2 cellular contexts compared by ENCODE assay signal in genomic region chr18:48721308-48721707, GRCh38.
TF ChIP-seq lines count a peak whose summit lies in the region.

No MANE protein-coding gene starts in this region.

TF ChIP-seq in SK-N-SH, 30 proteins besides CTCF, POLR2A, EP300 and RAD21 (continued from another document):
- no peak for TF ChIP-seq IRF3 (IDR thresholded peaks at IDR 0.05; ENCODE audit: low read depth, low read length)
- no peak for TF ChIP-seq USF1 (IDR thresholded peaks at IDR 0.05; ENCODE audit: borderline replicate concordance, low read depth)
- no peak for TF ChIP-seq NRF1 (IDR thresholded peaks at IDR 0.05; ENCODE audit: low read depth, low read length)
- TF ChIP-seq USF2 (IDR thresholded peaks at IDR 0.05; ENCODE audit: borderline replicate concordance, low read depth, low read length), result no peak
- no peak for TF ChIP-seq MEF2A (IDR thresholded peaks at IDR 0.05; ENCODE audit: borderline replicate concordance, low read depth)
- TF ChIP-seq YY1 (IDR thresholded peaks at IDR 0.05; ENCODE audit: low read depth), result no peak
- TF ChIP-seq RCOR1 (IDR thresholded peaks at IDR 0.05; ENCODE audit: low read length), result no peak
- no peak for TF ChIP-seq TCF12 (IDR thresholded peaks at IDR 0.05)
- TF ChIP-seq FOSL2 (IDR thresholded peaks at IDR 0.05; ENCODE audit: borderline replicate concordance, low read depth), result no peak
- no peak for TF ChIP-seq FOXM1 (IDR thresholded peaks at IDR 0.05; ENCODE audit: low read depth)
- no peak for TF ChIP-seq ZBTB33 (IDR thresholded peaks at IDR 0.05; ENCODE audit: borderline replicate concordance, low read depth)
- TF ChIP-seq CHD2 (IDR thresholded peaks at IDR 0.05; ENCODE audit: low read length, partially characterized antibody), result no peak
- no peak for TF ChIP-seq TEAD4 (IDR thresholded peaks at IDR 0.05; ENCODE audit: borderline replicate concordance, insufficient read depth)
- no peak for TF ChIP-seq NFIC (IDR thresholded peaks at IDR 0.05; ENCODE audit: borderline replicate concordance)

TF ChIP-seq in SK-N-SH treated with all-trans-retinoic acid at 6 μM for 48 hours, 23 proteins besides CTCF, POLR2A, EP300 and RAD21 (continued from another document):
- TF ChIP-seq PATZ1 (CRISPR knock-in tag; IDR thresholded peaks at IDR 0.05; ENCODE audit: borderline replicate concordance), result no peak
- no peak for TF ChIP-seq TOX (CRISPR knock-in tag; IDR thresholded peaks at IDR 0.05; ENCODE audit: borderline replicate concordance)
- no peak for TF ChIP-seq ZNF70 (CRISPR knock-in tag; IDR thresholded peaks at IDR 0.05)
- TF ChIP-seq ZFP3 (CRISPR knock-in tag; IDR thresholded peaks at IDR 0.05), result no peak
- TF ChIP-seq CSRNP3 (CRISPR knock-in tag; IDR thresholded peaks at IDR 0.05), result no peak
- no peak for TF ChIP-seq SNAI2 (CRISPR knock-in tag; IDR thresholded peaks at IDR 0.05)
- TF ChIP-seq ESRRG (CRISPR knock-in tag; IDR thresholded peaks at IDR 0.05), result no peak
- TF ChIP-seq CSDC2 (CRISPR knock-in tag; IDR thresholded peaks at IDR 0.05), result no peak
- TF ChIP-seq TCF4 (CRISPR knock-in tag; IDR thresholded peaks at IDR 0.05; ENCODE audit: borderline replicate concordance), result no peak
- TF ChIP-seq ISL1 (CRISPR knock-in tag; IDR thresholded peaks at IDR 0.05), result no peak
- no peak for TF ChIP-seq CREB5 (CRISPR knock-in tag; IDR thresholded peaks at IDR 0.05; ENCODE audit: low read depth)
- TF ChIP-seq TSHZ2 (CRISPR knock-in tag; IDR thresholded peaks at IDR 0.05), result no peak
- TF ChIP-seq ZFP30 (CRISPR knock-in tag; IDR thresholded peaks at IDR 0.05), result no peak
- TF ChIP-seq PPARA (CRISPR knock-in tag; IDR thresholded peaks at IDR 0.05; ENCODE audit: borderline replicate concordance), result no peak
- TF ChIP-seq ZNF565 (CRISPR knock-in tag; conservative IDR thresholded peaks at IDR 0.05; ENCODE audit: low read depth), result no peak
